ENCODE assay signal across 26 cellular contexts in the genomic region with DNA sequence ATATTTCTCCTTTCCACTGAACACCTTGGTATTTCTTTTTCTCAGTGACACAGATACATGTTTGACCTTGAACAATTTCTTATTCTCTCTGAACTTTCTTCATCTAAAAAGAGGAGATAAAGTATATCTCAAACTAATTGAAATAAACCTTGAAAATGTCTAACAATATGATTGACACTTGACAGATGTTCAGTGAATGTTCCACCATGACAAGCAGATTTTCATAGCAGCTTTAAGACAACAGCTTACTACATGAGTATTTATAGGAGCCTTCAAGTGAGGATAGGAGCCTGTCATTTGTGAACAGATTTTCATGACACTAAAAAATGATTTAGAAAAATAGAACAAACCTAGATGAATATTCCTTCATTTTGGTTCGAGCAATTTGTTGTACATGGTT. TPM values are rescaled to one million over a fixed set of nuclear protein-coding genes. Genes with fewer than 3 reads are reported as not detected.
"Had no signal": no experiment of that assay in that cellular context is flagged by ENCODE, and none has a peak within 500 bp of the region (broad histone marks: within the 10 kb centered on the region; RNA-seq: fewer than 3 reads in every experiment).

No MANE protein-coding gene starts in this region.

- H3K27ac ChIP-seq: colonic mucosa, epithelial cell of prostate, esophagus squamous epithelium, gastrocnemius medialis, heart right ventricle, left lung, lower lobe of right lung had no signal

- H3K4me1 Mint-ChIP-seq: endodermal cell, mesothelial cell of epicardium had no signal

- H3K4me3 Mint-ChIP-seq: dendritic cell treated with granulocyte-macrophage colony-stimulating factor and Interleukin-4, amounts not matched to agents 40 ng/mL and 50 ng/mL, for 4 days; effector memory CD8-positive, alpha-beta T cell; endodermal cell; mesothelial cell of epicardium had no signal

- H3K4me1 ChIP-seq: colonic mucosa, esophagus squamous epithelium, gastrocnemius medialis, heart right ventricle, left lung, lower lobe of right lung had no signal

- H3K9me3 Mint-ChIP-seq: dendritic cell treated with granulocyte-macrophage colony-stimulating factor and Interleukin-4, amounts not matched to agents 40 ng/mL and 50 ng/mL, for 4 days; effector memory CD8-positive, alpha-beta T cell; endodermal cell; mesothelial cell of epicardium had no signal

- H3K27me3 ChIP-seq: colonic mucosa had no signal

- H3K4me3 ChIP-seq: colonic mucosa, esophagus squamous epithelium, gastrocnemius medialis, heart right ventricle, left lung, lower lobe of right lung, mucosa of descending colon had no signal

- H3K36me3 ChIP-seq: colonic mucosa, esophagus squamous epithelium, gastrocnemius medialis, heart right ventricle, left lung, lower lobe of right lung had no signal

- H3K9me3 ChIP-seq: colonic mucosa, esophagus squamous epithelium, gastrocnemius medialis, heart right ventricle, left lung, lower lobe of right lung, mucosa of descending colon had no signal

- DNase-seq: colonic mucosa; cortex of kidney; effector CD8-positive, alpha-beta T cell; effector memory CD8-positive, alpha-beta T cell; endodermal cell; erythroblast; esophagus squamous epithelium; foreskin fibroblast; foreskin melanocyte; gastrocnemius medialis; glutamatergic neuron; head of caudate nucleus; heart right ventricle; hippocampal formation; left cardiac atrium; left lung; left ventricle myocardium superior; lower lobe of right lung; mesenchymal stem cell; mucosa of descending colon had no signal

- H3K27ac Mint-ChIP-seq: dendritic cell treated with granulocyte-macrophage colony-stimulating factor and Interleukin-4, amounts not matched to agents 40 ng/mL and 50 ng/mL, for 4 days; effector memory CD8-positive, alpha-beta T cell; endodermal cell; mesothelial cell of epicardium had no signal

- ATAC-seq: effector memory CD8-positive, alpha-beta T cell; esophagus mucosa; gastrocnemius medialis; heart right ventricle; left cardiac atrium; left lung; left ventricle myocardium superior; lower lobe of right lung; mucosa of descending colon had no signal

- H3K36me3 Mint-ChIP-seq: mesothelial cell of epicardium had no signal

RNA-seq across cellular contexts. Expression of a gene that starts 13.3 kb away (rescaled TPM):
- total RNA-seq: myocyte had no signal
- polyA plus RNA-seq: keratinocyte had no signal
